In the genomic region with DNA sequence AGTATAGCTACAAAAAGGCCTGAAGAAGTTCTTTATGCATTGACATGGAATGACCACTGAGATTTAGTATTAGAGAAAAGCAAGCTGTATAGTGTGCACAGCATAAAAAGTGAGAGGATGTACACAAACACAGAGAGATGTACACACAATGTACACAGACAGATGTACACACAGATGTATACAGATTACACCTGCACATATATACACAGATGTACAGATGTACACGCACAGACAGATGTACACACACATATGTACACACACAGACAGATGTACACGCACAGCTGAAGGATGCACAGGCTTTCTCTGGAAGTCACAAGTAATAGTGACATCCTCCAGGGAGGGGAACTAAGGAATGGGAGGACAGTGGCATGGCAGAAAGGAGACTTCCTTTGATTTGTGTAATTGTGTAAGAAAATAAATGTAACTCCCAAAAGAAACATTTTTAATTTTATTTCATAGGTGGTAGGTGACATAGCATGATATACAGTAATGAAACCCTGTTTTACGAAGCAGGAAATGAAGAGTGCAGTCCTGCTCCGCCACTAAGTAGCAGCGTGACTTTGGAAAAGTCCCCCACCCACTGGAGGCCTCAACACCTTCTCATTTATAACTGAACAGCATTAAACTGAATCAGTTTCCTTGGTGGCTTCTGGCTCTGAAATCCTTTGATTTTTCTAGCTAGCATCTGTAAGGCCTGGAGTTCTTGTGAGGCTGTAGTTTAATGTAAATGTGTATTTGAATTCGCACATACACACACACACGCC, we compare ENCODE assay signal across 10 cellular contexts. TPM values are rescaled to one million over a fixed set of nuclear protein-coding genes. Genes with fewer than 3 reads are reported as not detected.
A peak's percentile ranks its signal among the peaks of the same experiment; 100 is the strongest.
DNase-seq lines count a peak whose midpoint lies in the region; ATAC-seq, FAIRE-seq and TF ChIP-seq lines count a peak whose summit lies in the region.
"Had no signal": no experiment of that assay in that cellular context is flagged by ENCODE, and none has a peak within 500 bp of the region (broad histone marks: within the 10 kb centered on the region; RNA-seq: fewer than 3 reads in every experiment).

No MANE protein-coding gene starts in this region.

- H3K9me3 Mint-ChIP-seq in activated T-cell treated with anti-CD3 and anti-CD28 coated beads, Interleukin-2, amount 50 U/mL, for 24 hours = no peaks in the 10 kb centered on the region
- H3K9me3 Mint-ChIP-seq in naive B cell (no peaks in the 10 kb centered on the region), type B pancreatic cell (no peaks in the 10 kb centered on the region)

- peak overlapping the region; percentile 100 for H3K27ac Mint-ChIP-seq in activated T-cell treated with anti-CD3 and anti-CD28 coated beads, Interleukin-2, amount 50 U/mL, for 24 hours
- peak overlapping the region; percentile 37 to 90 (median 69) for H3K27ac Mint-ChIP-seq in naive B cell
- H3K27ac Mint-ChIP-seq in type B pancreatic cell = peak overlapping the region; percentile 77

- peaks cover 68% of the 10 kb centered on the region for H3K36me3 Mint-ChIP-seq in activated T-cell treated with anti-CD3 and anti-CD28 coated beads, Interleukin-2, amount 50 U/mL, for 24 hours (ENCODE audit: low read depth)
- H3K36me3 Mint-ChIP-seq in naive B cell (no peaks in the 10 kb centered on the region), type B pancreatic cell (peaks cover 5% of the 10 kb centered on the region)

- TF ChIP-seq CTCF in type B pancreatic cell (conservative IDR thresholded peaks at IDR 0.05) = no peak

- H3K4me3 Mint-ChIP-seq in activated T-cell treated with anti-CD3 and anti-CD28 coated beads, Interleukin-2, amount 50 U/mL, for 24 hours = peak overlapping the region; percentile 84
- H3K4me3 Mint-ChIP-seq in naive B cell = peak overlapping the region in 5 of 8 donors; percentile 17 to 60 (median 38)
- H3K4me3 Mint-ChIP-seq in type B pancreatic cell = peak overlapping the region; percentile 52

- H3K4me1 Mint-ChIP-seq in activated T-cell treated with anti-CD3 and anti-CD28 coated beads, Interleukin-2, amount 50 U/mL, for 24 hours (ENCODE audit: low read depth) = peaks cover 93% of the 10 kb centered on the region
- H3K4me1 Mint-ChIP-seq in naive B cell (peaks cover 65 to 90% (median 86%) of the 10 kb centered on the region in 3 donors), type B pancreatic cell (ENCODE audit: unreplicated experiment) (peaks cover 46% of the 10 kb centered on the region)

- ATAC-seq in naive B cell (ENCODE audit: low read depth in 2 of 2) (peak; percentile 44 to 52), GM21360 (IDR thresholded peaks at IDR 0.05; ENCODE audit: unreplicated experiment) (no peak)

- DNase-seq in activated gamma-delta T cell treated with Interleukin-2 at 50 U/mL for 16 hours = peak; percentile 25
- DNase-seq in activated gamma-delta T cell (lab: John Stamatoyannopoulos, UW) = no peak
- DNase-seq in activated T-cell treated with anti-CD3 and anti-CD28 coated beads, Interleukin-2, amount 50 U/mL, for 24 hours = peak; percentile 65
- peak; percentile 20 for DNase-seq in naive B cell
- DNase-seq in type B pancreatic cell (ENCODE audit: extremely low spot score, unreplicated experiment) = no peak
- no peak for DNase-seq in cerebellar nuclear complex (lab: John Stamatoyannopoulos, UW)
- no peak for DNase-seq in RCC 7860 (ENCODE audit: low spot score)
- DNase-seq: ACHN, NCI-H187 treated with DMSO at 0.1 percent for 48 hours had no signal

- no peak for FAIRE-seq in RCC 7860 (lab: Jason Lieb, UNC)

- H3K27me3 Mint-ChIP-seq in activated T-cell treated with anti-CD3 and anti-CD28 coated beads, Interleukin-2, amount 50 U/mL, for 24 hours = no peaks in the 10 kb centered on the region
- H3K27me3 Mint-ChIP-seq in naive B cell (no peaks in the 10 kb centered on the region), type B pancreatic cell (no peaks in the 10 kb centered on the region)

RNA-seq across cellular contexts. Expression of gene NFATC2, which starts 14.1 kb away (rescaled TPM):
- polyA plus RNA-seq in naive B cell (ENCODE audit: low read depth in 6 of 6) = 10 to 100 TPM in 4 of 6 donors, 1 to 10 TPM in 2; 4.6 to 22.9 (median 14.6) TPM
- 4.8 and 9.5 TPM in 2 replicates for total RNA-seq in type B pancreatic cell (ENCODE audit: low replicate concordance)

Comparison
In these comparisons a context has a peak if more than half of its experiments do, and no peak if none do; other contexts are left out.
1. DNase-seq: peak in activated gamma-delta T cell treated with Interleukin-2 at 50 U/mL for 16 hours (single experiment), activated T-cell treated with anti-CD3 and anti-CD28 coated beads, Interleukin-2, amount 50 U/mL, for 24 hours (single experiment) and naive B cell (single experiment); none in activated gamma-delta T cell (single experiment), type B pancreatic cell (single experiment), cerebellar nuclear complex (0 of 2) and RCC 7860 (single experiment).
2. Peak in every context shown above with its lines, with median percentiles within 50 percentile points of each other: H3K27ac Mint-ChIP-seq and H3K4me3 Mint-ChIP-seq.